16 cellular contexts compared by ENCODE assay signal in genomic region chr3:41598329-41598728, GRCh38.
A peak's percentile ranks its signal among the peaks of the same experiment; 100 is the strongest.
DNase-seq lines count a peak whose midpoint lies in the region; ATAC-seq and TF ChIP-seq lines count a peak whose summit lies in the region.
"Had no signal": no experiment of that assay in that cellular context is flagged by ENCODE, and none has a peak within 500 bp of the region (broad histone marks: within the 10 kb centered on the region; RNA-seq: fewer than 3 reads in every experiment).

No MANE protein-coding gene starts in this region.

- no peaks in the 10 kb centered on the region for H3K27me3 ChIP-seq in BLaER1 treated with 17β-estradiol and CSF1 and Interleukin-3, amounts not matched to agents 10 nM and 100 nM
- no peaks in the 10 kb centered on the region for H3K27me3 ChIP-seq in uterus
- no peaks in the 10 kb centered on the region for H3K27me3 ChIP-seq in CD8-positive, alpha-beta memory T cell (ENCODE audit: insufficient read depth, low read length, poor library complexity, severe bottlenecking)

- no peaks in the 10 kb centered on the region for H3K9me3 Mint-ChIP-seq in mesothelial cell of epicardium
- H3K9me3 Mint-ChIP-seq in CD8-positive, alpha-beta memory T cell = no peaks in the 10 kb centered on the region
- H3K9me3 Mint-ChIP-seq: CD4-positive, alpha-beta T cell had no signal

- intact Hi-C loops in uterus (cut with DNase I; ENCODE audit: low total_unique reads) = no loop called here

- peaks cover 14% of the 10 kb centered on the region for H3K4me1 Mint-ChIP-seq in mesothelial cell of epicardium
- H3K4me1 Mint-ChIP-seq in CD8-positive, alpha-beta memory T cell = peaks cover 0 to 8% (median 2%) of the 10 kb centered on the region in 3 donors

- TF ChIP-seq POLR2A in uterus (IDR thresholded peaks at IDR 0.05) = no peak

- DNase-seq in HEK293T (ENCODE audit: extremely low spot score) (no peak), mesothelial cell of epicardium (ENCODE audit: low spot score in 2 of 2, unreplicated experiment in 2 of 2) (no peak), uterus (peak in 1 of 2 donors; percentile 28)
- no peak for DNase-seq in CD8-positive, alpha-beta memory T cell
- DNase-seq: AML-193; C1 segment of cervical spinal cord; CD4-positive, alpha-beta T cell; DMS79; H7; Kasumi-1; KBM-7 had no signal

- H3K4me3 Mint-ChIP-seq in mesothelial cell of epicardium = no peak overlapping the region
- no peak overlapping the region for H3K4me3 Mint-ChIP-seq in CD8-positive, alpha-beta memory T cell
- H3K4me3 Mint-ChIP-seq: CD4-positive, alpha-beta T cell had no signal

- POLR2A ChIA-PET in HEK293T (lab: Yijun Ruan, JAX) = no interaction called here
- POLR2A ChIA-PET in CD8-positive, alpha-beta memory T cell (lab: Charles Lee) = no interaction called here

- H3K9ac ChIP-seq in BLaER1 treated with 17β-estradiol and CSF1 and Interleukin-3, amounts not matched to agents 10 nM and 100 nM = no peak overlapping the region
- H3K9ac ChIP-seq: GM23248 had no signal

- H3K4me1 ChIP-seq in BLaER1 treated with 17β-estradiol and CSF1 and Interleukin-3, amounts not matched to agents 10 nM and 100 nM = peaks cover 7 to 31% (median 21%) of the 10 kb centered on the region in 10 experiments; a peak in 19 of 20 replicates
- no peaks in the 10 kb centered on the region for H3K4me1 ChIP-seq in uterus
- no peaks in the 10 kb centered on the region for H3K4me1 ChIP-seq in CD8-positive, alpha-beta memory T cell (ENCODE audit: insufficient read depth, low read length)
- H3K4me1 ChIP-seq: A549 had no signal

- CTCF ChIA-PET in HEK293T (lab: Yijun Ruan, JAX) = no interaction called here
- CTCF ChIA-PET in CD8-positive, alpha-beta memory T cell (lab: Charles Lee) = no interaction called here

- peaks cover 3% of the 10 kb centered on the region for H3K27me3 Mint-ChIP-seq in mesothelial cell of epicardium (ENCODE audit: low read depth)
- H3K27me3 Mint-ChIP-seq in CD8-positive, alpha-beta memory T cell = no peaks in the 10 kb centered on the region
- H3K27me3 Mint-ChIP-seq: CD4-positive, alpha-beta T cell had no signal

- no peaks in the 10 kb centered on the region for H3K36me3 Mint-ChIP-seq in mesothelial cell of epicardium
- peaks cover 0 to 21% (median 4%) of the 10 kb centered on the region in 3 donors for H3K36me3 Mint-ChIP-seq in CD8-positive, alpha-beta memory T cell

- no peaks in the 10 kb centered on the region for H4K20me1 ChIP-seq in BLaER1 treated with 17β-estradiol and CSF1 and Interleukin-3, amounts not matched to agents 10 nM and 100 nM

- 0 out of 22 replicates have a peak, but pooled peaks cover 0 to 4% (median 0%) of the 10 kb centered on the region in 11 experiments for H3K9me3 ChIP-seq in BLaER1 treated with 17β-estradiol and CSF1 and Interleukin-3, amounts not matched to agents 10 nM and 100 nM (replicated peaks in 1 of 11)
- H3K9me3 ChIP-seq in uterus = no peaks in the 10 kb centered on the region
- no peaks in the 10 kb centered on the region for H3K9me3 ChIP-seq in CD8-positive, alpha-beta memory T cell (ENCODE audit: low read length)
- H3K9me3 ChIP-seq: A549 had no signal

- ATAC-seq in HG02973 (IDR thresholded peaks at IDR 0.05; ENCODE audit: unreplicated experiment) (no peak), GM18907 (IDR thresholded peaks at IDR 0.05; ENCODE audit: unreplicated experiment) (no peak)
- ATAC-seq: A549 had no signal

- H3K4me2 ChIP-seq in BLaER1 treated with 17β-estradiol and CSF1 and Interleukin-3, amounts not matched to agents 10 nM and 100 nM = peak overlapping the region in 6 of 11 experiments; percentile 41 to 79 (median 66); a peak in 12 of 22 replicates
- H3K4me2 ChIP-seq: A549 had no signal

- no peak overlapping the region for H3K4me3 ChIP-seq in BLaER1 treated with 17β-estradiol and CSF1 and Interleukin-3, amounts not matched to agents 10 nM and 100 nM
- no peak overlapping the region for H3K4me3 ChIP-seq in uterus
- no peak overlapping the region for H3K4me3 ChIP-seq in CD8-positive, alpha-beta memory T cell (ENCODE audit: low read length)
- H3K4me3 ChIP-seq: A549, GM23248 had no signal

- TF ChIP-seq CTCF in mesothelial cell of epicardium (IDR thresholded peaks at IDR 0.05; ENCODE audit: unreplicated experiment) = no peak
- no peak for TF ChIP-seq CTCF in uterus (IDR thresholded peaks at IDR 0.05)

- peak overlapping the region; percentile 24 for H3K27ac Mint-ChIP-seq in mesothelial cell of epicardium
- H3K27ac Mint-ChIP-seq in CD8-positive, alpha-beta memory T cell = no peak overlapping the region
- H3K27ac Mint-ChIP-seq: CD4-positive, alpha-beta T cell had no signal

- H3K36me3 ChIP-seq in BLaER1 treated with 17β-estradiol and CSF1 and Interleukin-3, amounts not matched to agents 10 nM and 100 nM = no peaks in the 10 kb centered on the region; a peak in 1 of 22 replicates
- H3K36me3 ChIP-seq in uterus = no peaks in the 10 kb centered on the region
- H3K36me3 ChIP-seq in CD8-positive, alpha-beta memory T cell (ENCODE audit: insufficient read depth, low read length) = no peaks in the 10 kb centered on the region

- no peak overlapping the region for H3K27ac ChIP-seq in BLaER1 treated with 17β-estradiol and CSF1 and Interleukin-3, amounts not matched to agents 10 nM and 100 nM
- peak overlapping the region; percentile 13 to 62 for H3K27ac ChIP-seq in uterus
- no peak overlapping the region for H3K27ac ChIP-seq in CD8-positive, alpha-beta memory T cell (ENCODE audit: low read depth, low read length)
- H3K27ac ChIP-seq: A549, GM23248 had no signal

TF ChIP-seq in HEK293T, 16 proteins besides CTCF, POLR2A, EP300 and RAD21:
- TF ChIP-seq ZNF384 (IDR thresholded peaks at IDR 0.05) (peak; percentile 79; the same call in 1 of the 2 replicates), CTBP1 (IDR thresholded peaks at IDR 0.05; ENCODE audit: borderline replicate concordance) (peak; percentile 82), BHLHE40 (IDR thresholded peaks at IDR 0.05; ENCODE audit: borderline replicate concordance) (no peak), PKNOX1 (IDR thresholded peaks at IDR 0.05) (peak; percentile 97)

Comparison
In these comparisons a context has a peak if more than half of its experiments do, and no peak if none do; other contexts are left out.
1. H3K27ac ChIP-seq: peak in uterus (2 of 2); none in BLaER1 treated with 17β-estradiol and CSF1 and Interleukin-3, amounts not matched to agents 10 nM and 100 nM (0 of 11) and CD8-positive, alpha-beta memory T cell (single experiment).